In genomic region chr16:1826691-1827573, GRCh38 we compare ENCODE assay signal across 8 cellular contexts. TPM values are rescaled to one million over a fixed set of nuclear protein-coding genes. Genes with fewer than 3 reads are reported as not detected.
A peak's percentile ranks its signal among the peaks of the same experiment; 100 is the strongest.
DNase-seq lines count a peak whose midpoint lies in the region; ATAC-seq and TF ChIP-seq lines count a peak whose summit lies in the region.

Gene FAHD1, plus strand, starts transcription at chr16:1827206. Its CDS starts 33 bp downstream, at chr16:1827239.
Gene HAGH, minus strand, starts transcription at chr16:1826825. Its CDS starts 38 bp downstream, at chr16:1826787.

- peak within 1 kb of the TSS; percentile 81 for H3K4me2 ChIP-seq in Loucy (ENCODE audit: low read depth, low read length, poor library complexity, severe bottlenecking)

- peak within 1 kb of the TSS; percentile 85 for H3K27ac Mint-ChIP-seq in activated T-helper 2 cell treated with anti-CD3 and anti-CD28 coated beads, Interferon-gamma antibody, Interleukin-2, Interleukin-4, amounts not matched to agents 10 μg/mL and 5 μg/mL and 100 μg/mL, durations not matched to agents 14 hours and 24 hours and 36 hours
- peak within 1 kb of the TSS; percentile 89 to 95 for H3K27ac Mint-ChIP-seq in natural killer cell treated with Interleukin-12 subunit alpha and Interleukin-12 subunit beta and Interleukin-15 and Interleukin-18, amount 100 ng/mL, for 72 hours

- H3K4me3 ChIP-seq in H7 (ENCODE audit: insufficient read depth, low read depth, low read length) (peak within 1 kb of the TSS; percentile 96), Loucy (ENCODE audit: low read length, poor library complexity, severe bottlenecking) (peak within 1 kb of the TSS; percentile 91), RWPE2 (ENCODE audit: severe bottlenecking) (peak within 1 kb of the TSS; percentile 62), fibroblast of mammary gland (ENCODE audit: control insufficient read depth, low read depth, low read length) (peak within 1 kb of the TSS; percentile 96)

- peaks cover 24% of the 10 kb centered on the region for H3K4me1 Mint-ChIP-seq in activated T-helper 2 cell treated with anti-CD3 and anti-CD28 coated beads, Interferon-gamma antibody, Interleukin-2, Interleukin-4, amounts not matched to agents 10 μg/mL and 5 μg/mL and 100 μg/mL, durations not matched to agents 14 hours and 24 hours and 36 hours (ENCODE audit: low read depth)
- H3K4me1 Mint-ChIP-seq in natural killer cell treated with Interleukin-12 subunit alpha and Interleukin-12 subunit beta and Interleukin-15 and Interleukin-18, amount 100 ng/mL, for 72 hours (ENCODE audit: low read depth in 2 of 2), result peaks cover 13 to 27% of the 10 kb centered on the region in 2 donors

- H3K36me3 ChIP-seq in H7 (replicated peaks; ENCODE audit: control insufficient read depth, insufficient read depth, low read length), result peaks cover 1% of the 10 kb centered on the region
- H3K36me3 ChIP-seq in Loucy (ENCODE audit: insufficient read depth, low read length), result no peaks in the 10 kb centered on the region
- H3K36me3 ChIP-seq in RWPE2 (ENCODE audit: low read depth), result peaks cover 17% of the 10 kb centered on the region

- H3K9me2 ChIP-seq in Loucy (replicated peaks; ENCODE audit: low read depth, low read length), result no peaks in the 10 kb centered on the region

- H3K27me3 Mint-ChIP-seq in activated T-helper 2 cell treated with anti-CD3 and anti-CD28 coated beads, Interferon-gamma antibody, Interleukin-2, Interleukin-4, amounts not matched to agents 10 μg/mL and 5 μg/mL and 100 μg/mL, durations not matched to agents 14 hours and 24 hours and 36 hours (ENCODE audit: low read depth), result no peaks in the 10 kb centered on the region
- H3K27me3 Mint-ChIP-seq in natural killer cell treated with Interleukin-12 subunit alpha and Interleukin-12 subunit beta and Interleukin-15 and Interleukin-18, amount 100 ng/mL, for 72 hours, result no peaks in the 10 kb centered on the region

- H3K9me3 ChIP-seq in Loucy (ENCODE audit: insufficient read depth, low read depth, low read length) (no peaks in the 10 kb centered on the region), RWPE2 (ENCODE audit: severe bottlenecking) (no peaks in the 10 kb centered on the region)

- no peaks in the 10 kb centered on the region for H3K36me3 Mint-ChIP-seq in activated T-helper 2 cell treated with anti-CD3 and anti-CD28 coated beads, Interferon-gamma antibody, Interleukin-2, Interleukin-4, amounts not matched to agents 10 μg/mL and 5 μg/mL and 100 μg/mL, durations not matched to agents 14 hours and 24 hours and 36 hours (ENCODE audit: low read depth)
- H3K36me3 Mint-ChIP-seq in natural killer cell treated with Interleukin-12 subunit alpha and Interleukin-12 subunit beta and Interleukin-15 and Interleukin-18, amount 100 ng/mL, for 72 hours, result no peaks in the 10 kb centered on the region

- TF ChIP-seq CTCF in Loucy (conservative IDR thresholded peaks at IDR 0.05; ENCODE audit: low read length) (no peak), RWPE2 (IDR thresholded peaks at IDR 0.05; ENCODE audit: poor library complexity, severe bottlenecking) (no peak), fibroblast of mammary gland (conservative IDR thresholded peaks at IDR 0.05; ENCODE audit: control insufficient read depth, insufficient read depth, low read depth, low read length) (no peak)

- peak within 1 kb of the TSS; percentile 93 for H2AFZ ChIP-seq in Loucy (ENCODE audit: low read length)

- H4K20me1 ChIP-seq in Loucy (ENCODE audit: insufficient read depth, low read length, poor library complexity, severe bottlenecking), result no peaks in the 10 kb centered on the region

- H3K27me3 ChIP-seq in H7 (ENCODE audit: control insufficient read depth, insufficient read depth, low read length) (peaks cover 2% of the 10 kb centered on the region; the same call in 1 of the 2 replicates), Loucy (ENCODE audit: insufficient read depth, low read length, poor library complexity, severe bottlenecking) (no peaks in the 10 kb centered on the region), RWPE2 (ENCODE audit: insufficient read depth, poor library complexity, severe bottlenecking) (no peaks in the 10 kb centered on the region)

- H3K4me3 Mint-ChIP-seq in activated T-helper 2 cell treated with anti-CD3 and anti-CD28 coated beads, Interferon-gamma antibody, Interleukin-2, Interleukin-4, amounts not matched to agents 10 μg/mL and 5 μg/mL and 100 μg/mL, durations not matched to agents 14 hours and 24 hours and 36 hours (ENCODE audit: low read depth), result peak within 1 kb of the TSS; percentile 93
- H3K4me3 Mint-ChIP-seq in natural killer cell treated with Interleukin-12 subunit alpha and Interleukin-12 subunit beta and Interleukin-15 and Interleukin-18, amount 100 ng/mL, for 72 hours, result peak within 1 kb of the TSS; percentile 96

- intact Hi-C loops in activated T-helper 2 cell treated with anti-CD3 and anti-CD28 coated beads, Interferon-gamma antibody, Interleukin-2, Interleukin-4, amounts not matched to agents 10 μg/mL and 5 μg/mL and 100 μg/mL, durations not matched to agents 14 hours and 24 hours and 36 hours (cut with micrococcal nuclease), result loop anchor here (2.0 kb wide), 2 partner anchors 44 to 54 kb away; partner anchors contain the start of genes EME2, MRPS34, NUBP2 and SPSB3

- peaks cover 3% of the 10 kb centered on the region for H3K4me1 ChIP-seq in Loucy (ENCODE audit: insufficient read depth, low read length, poor library complexity, severe bottlenecking)
- peaks cover 6% of the 10 kb centered on the region for H3K4me1 ChIP-seq in RWPE2 (ENCODE audit: insufficient read depth, poor library complexity, severe bottlenecking)

- no peaks in the 10 kb centered on the region for H3K9me3 Mint-ChIP-seq in activated T-helper 2 cell treated with anti-CD3 and anti-CD28 coated beads, Interferon-gamma antibody, Interleukin-2, Interleukin-4, amounts not matched to agents 10 μg/mL and 5 μg/mL and 100 μg/mL, durations not matched to agents 14 hours and 24 hours and 36 hours
- no peaks in the 10 kb centered on the region for H3K9me3 Mint-ChIP-seq in natural killer cell treated with Interleukin-12 subunit alpha and Interleukin-12 subunit beta and Interleukin-15 and Interleukin-18, amount 100 ng/mL, for 72 hours

- H3F3A ChIP-seq in Loucy (ENCODE audit: low read depth), result no peaks in the 10 kb centered on the region

- DNase-seq in ELF-1 (ENCODE audit: low read depth, low spot score) (peak; percentile 98), H7 (peak; percentile 100), RWPE2 (ENCODE audit: low spot score) (peak; percentile 94), fibroblast of mammary gland (ENCODE audit: low read depth) (peak; percentile 93)
- peak; percentile 92 for DNase-seq in activated T-helper 2 cell treated with anti-CD3 and anti-CD28 coated beads, Interferon-gamma antibody, Interleukin-2, Interleukin-4, amounts not matched to agents 10 μg/mL and 5 μg/mL and 100 μg/mL, durations not matched to agents 14 hours and 24 hours and 36 hours (ENCODE audit: low spot score)
- DNase-seq in natural killer cell treated with Interleukin-12 subunit alpha and Interleukin-12 subunit beta and Interleukin-15 and Interleukin-18, amount 100 ng/mL, for 72 hours (ENCODE audit: low spot score), result peak; percentile 92
- peak; percentile 87 for DNase-seq in stimulated activated naive CD4-positive, alpha-beta T cell treated with Interleukin-2 at 50 U/mL for 16 hours (lab: John Stamatoyannopoulos, UW)

- H3K79me2 ChIP-seq in Loucy (ENCODE audit: insufficient read depth, low read length), result peaks cover 30% of the 10 kb centered on the region

- H3K9ac ChIP-seq in Loucy (ENCODE audit: low read depth, low read length, poor library complexity, severe bottlenecking), result peak within 1 kb of the TSS; percentile 76

- peak within 1 kb of the TSS; percentile 54 for H3K27ac ChIP-seq in RWPE2 (ENCODE audit: poor library complexity, severe bottlenecking)

- ATAC-seq in RWPE2 (ENCODE audit: low read depth), result peak; percentile 87
- peak; percentile 93 to 94 for ATAC-seq in natural killer cell treated with Interleukin-12 subunit alpha and Interleukin-12 subunit beta and Interleukin-15 and Interleukin-18, amount 100 ng/mL, for 72 hours

RNA-seq across cellular contexts. Expression of gene FAHD1, which starts in this region (rescaled TPM):
- 18.2 and 26.1 TPM in 2 replicates for total RNA-seq in H7 (2014; rRNA removed; shearing (Covaris generic))
- total RNA-seq in activated T-helper 2 cell treated with anti-CD3 and anti-CD28 coated beads, Interferon-gamma antibody, Interleukin-2, Interleukin-4, amounts not matched to agents 10 μg/mL and 5 μg/mL and 100 μg/mL, durations not matched to agents 14 hours and 24 hours and 36 hours, result 17.6 and 20.8 TPM in 2 replicates
- total RNA-seq in natural killer cell treated with Interleukin-12 subunit alpha and Interleukin-12 subunit beta and Interleukin-15 and Interleukin-18, amount 100 ng/mL, for 72 hours, result 10 to 100 TPM; 13.9 to 14.5 TPM

RNA-seq across cellular contexts. Expression of gene HAGH, which starts in this region (rescaled TPM):
- total RNA-seq in H7 (2014; rRNA removed; shearing (Covaris generic)), result 45.6 and 51.8 TPM in 2 replicates
- total RNA-seq in activated T-helper 2 cell treated with anti-CD3 and anti-CD28 coated beads, Interferon-gamma antibody, Interleukin-2, Interleukin-4, amounts not matched to agents 10 μg/mL and 5 μg/mL and 100 μg/mL, durations not matched to agents 14 hours and 24 hours and 36 hours, result 60.3 and 67.6 TPM in 2 replicates
- 10 to 100 TPM; 39.5 to 47.5 TPM for total RNA-seq in natural killer cell treated with Interleukin-12 subunit alpha and Interleukin-12 subunit beta and Interleukin-15 and Interleukin-18, amount 100 ng/mL, for 72 hours

Comparison
In these comparisons a context has a peak if more than half of its experiments do, and no peak if none do; other contexts are left out.
1. Peak in every context shown above with its lines: DNase-seq, ATAC-seq, H3K4me3 ChIP-seq and H3K27ac ChIP-seq.